Comparison of ENCODE assay signal across 11 cellular contexts in the genomic region with DNA sequence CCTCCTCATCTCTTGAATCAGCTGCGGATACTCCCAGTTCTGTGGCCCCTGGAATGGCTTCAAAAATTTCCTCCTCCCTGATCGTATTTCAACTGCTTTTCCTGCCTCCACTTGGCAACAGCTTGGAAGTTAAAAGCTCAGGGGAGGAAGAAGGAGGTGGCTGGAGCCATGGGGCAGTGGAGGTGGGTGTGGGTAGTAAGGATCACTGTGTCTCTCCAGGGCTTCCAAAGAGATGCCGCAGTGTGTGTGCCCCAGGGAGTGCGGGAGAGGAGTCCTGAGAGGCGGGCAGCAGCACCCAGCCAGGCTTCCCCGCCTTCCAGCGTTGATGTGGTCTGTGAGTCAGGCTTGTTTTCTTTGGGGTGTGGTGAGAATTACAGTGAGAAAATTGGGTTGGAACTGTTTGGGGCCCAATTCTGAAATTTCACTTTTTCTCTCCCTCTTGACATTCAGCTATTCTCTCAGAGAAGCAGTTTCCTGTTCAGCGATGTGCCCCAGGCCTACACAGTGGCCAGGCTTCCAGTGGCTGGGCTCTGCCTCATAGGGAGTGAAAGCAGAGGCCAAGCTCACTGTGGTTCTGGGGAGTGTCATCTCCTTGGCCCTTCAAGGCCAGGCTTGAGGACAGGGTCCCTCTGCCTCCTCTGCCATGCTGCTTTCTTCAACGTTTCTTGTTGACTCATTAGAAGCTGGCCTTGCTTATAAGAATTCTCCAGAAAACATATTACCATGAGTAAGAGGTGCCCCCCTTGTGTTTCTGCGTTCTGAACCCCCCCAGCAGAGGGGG.
DNase-seq lines count a peak whose midpoint lies in the region; TF ChIP-seq lines count a peak whose summit lies in the region.
"Had no signal": no experiment of that assay in that cellular context is flagged by ENCODE, and none has a peak within 500 bp of the region (broad histone marks: within the 10 kb centered on the region; RNA-seq: fewer than 3 reads in every experiment).

No MANE protein-coding gene starts in this region.

- TF ChIP-seq CTCF in coronary artery (IDR thresholded peaks at IDR 0.05): no peak

- H3K4me3 ChIP-seq in coronary artery: no peak overlapping the region
- H3K4me3 ChIP-seq: thoracic aorta had no signal

- DNase-seq in HT1080 (ENCODE audit: low read depth): peak; percentile 93
- DNase-seq in astrocyte of the hippocampus (ENCODE audit: low read depth, low spot score): peak; percentile 80
- DNase-seq in iris pigment epithelial cell (ENCODE audit: low read depth): peak; percentile 87
- DNase-seq in stromal cell of bone marrow (ENCODE audit: low read depth): peak; percentile 93
- DNase-seq in coronary artery (ENCODE audit: low spot score): no peak
- DNase-seq in epidermal melanocyte (ENCODE audit: insufficient read length, low spot score): no peak
- no peak for DNase-seq in hippocampal formation (lab: John Stamatoyannopoulos, UW)
- DNase-seq in mucosa of gallbladder (ENCODE audit: low spot score): no peak
- DNase-seq: activated CD4-positive, alpha-beta memory T cell treated with anti-CD3 and anti-CD28 coated beads, Interleukin-2, amount 10 ng/mL, durations not matched to agents 7 days and 5 days; NCI-H524 treated with DMSO at 0.1 percent for 48 hours had no signal

- H3K27ac ChIP-seq in coronary artery: peak overlapping the region in 1 of 2 donors; percentile 76

Comparison
In these comparisons a context has a peak if more than half of its experiments do, and no peak if none do; other contexts are left out.
1. DNase-seq: peak in HT1080 (single experiment), astrocyte of the hippocampus (single experiment), iris pigment epithelial cell (single experiment) and stromal cell of bone marrow (single experiment); none in coronary artery (single experiment), epidermal melanocyte (single experiment), hippocampal formation (0 of 2) and mucosa of gallbladder (single experiment).